23 cellular contexts compared by ENCODE assay signal in genomic region chr1:47772960-47773682, GRCh38.
"Had no signal": no experiment of that assay in that cellular context is flagged by ENCODE, and none has a peak within 500 bp of the region (broad histone marks: within the 10 kb centered on the region; RNA-seq: fewer than 3 reads in every experiment).

No MANE protein-coding gene starts in this region.

- H3K36me3 Mint-ChIP-seq: naive thymus-derived CD8-positive, alpha-beta T cell; stimulated activated naive B cell treated with anti-CD40 and anti-IgM and Interleukin-4, amounts not matched to agents 10 μg/mL and 1 μg/mL and 100 μg/mL, for 72 hours had no signal

- H3K27me3 Mint-ChIP-seq: stimulated activated naive CD8-positive, alpha-beta T cell treated with anti-CD3 and anti-CD28 coated beads, Interleukin-15, amount 100 ng/mL, for 72 hours had no signal

- H3K27ac ChIP-seq: coronary artery, foreskin keratinocyte, ovary, spleen, thoracic aorta had no signal

- DNase-seq: effector CD4-positive, alpha-beta T cell; endodermal cell; erythroblast; foreskin keratinocyte; hippocampal formation; left colon; mammary epithelial cell; mucosa of descending colon; naive thymus-derived CD8-positive, alpha-beta T cell; nucleus accumbens; ovary; spleen; stimulated activated CD4-positive, alpha-beta T cell treated with anti-CD3 and anti-CD28 coated beads, Interleukin-15, amount 100 ng/mL, for 24 hours; stimulated activated CD4-positive, alpha-beta T cell treated with anti-CD3 and anti-CD28 coated beads, Interleukin-1b, Interleukin-23, amount 100 ng/mL, for 48 hours; stimulated activated CD4-positive, alpha-beta T cell treated with anti-CD3 and anti-CD28 coated beads, Interleukin-4, amount 100 ng/mL, for 4 hours; stimulated activated naive B cell treated with anti-CD40 and anti-IgM and Interleukin-4, amounts not matched to agents 10 μg/mL and 1 μg/mL and 100 μg/mL, for 72 hours; stimulated activated naive CD8-positive, alpha-beta T cell treated with anti-CD3 and anti-CD28 coated beads, Interleukin-15, amount 100 ng/mL, for 72 hours; substantia nigra had no signal

- H3K4me3 ChIP-seq: coronary artery, mucosa of descending colon, ovary, spleen, thoracic aorta had no signal

- H3K27me3 ChIP-seq: foreskin keratinocyte, ovary had no signal

- ATAC-seq: foreskin keratinocyte; left colon; mucosa of descending colon; naive thymus-derived CD8-positive, alpha-beta T cell; sciatic nerve; stimulated activated naive B cell treated with anti-CD40 and anti-IgM and Interleukin-4, amounts not matched to agents 10 μg/mL and 1 μg/mL and 100 μg/mL, for 72 hours; stimulated activated naive CD8-positive, alpha-beta T cell treated with anti-CD3 and anti-CD28 coated beads, Interleukin-15, amount 100 ng/mL, for 72 hours had no signal

- H3K9me3 ChIP-seq: mucosa of descending colon, ovary, spleen, thoracic aorta had no signal

- H3K4me1 ChIP-seq: foreskin keratinocyte, spleen had no signal

- H3K4me1 Mint-ChIP-seq: endodermal cell; naive thymus-derived CD8-positive, alpha-beta T cell; stimulated activated naive B cell treated with anti-CD40 and anti-IgM and Interleukin-4, amounts not matched to agents 10 μg/mL and 1 μg/mL and 100 μg/mL, for 72 hours; stimulated activated naive CD8-positive, alpha-beta T cell treated with anti-CD3 and anti-CD28 coated beads, Interleukin-15, amount 100 ng/mL, for 72 hours had no signal

- H3K9me3 Mint-ChIP-seq: endodermal cell; naive thymus-derived CD8-positive, alpha-beta T cell; neural crest cell; stimulated activated naive CD8-positive, alpha-beta T cell treated with anti-CD3 and anti-CD28 coated beads, Interleukin-15, amount 100 ng/mL, for 72 hours; type B pancreatic cell had no signal

- H3K27ac Mint-ChIP-seq: endodermal cell; naive thymus-derived CD8-positive, alpha-beta T cell; stimulated activated naive B cell treated with anti-CD40 and anti-IgM and Interleukin-4, amounts not matched to agents 10 μg/mL and 1 μg/mL and 100 μg/mL, for 72 hours; stimulated activated naive CD8-positive, alpha-beta T cell treated with anti-CD3 and anti-CD28 coated beads, Interleukin-15, amount 100 ng/mL, for 72 hours; type B pancreatic cell had no signal

- H3K4me3 Mint-ChIP-seq: endodermal cell; naive thymus-derived CD8-positive, alpha-beta T cell; neural crest cell; stimulated activated naive B cell treated with anti-CD40 and anti-IgM and Interleukin-4, amounts not matched to agents 10 μg/mL and 1 μg/mL and 100 μg/mL, for 72 hours; stimulated activated naive CD8-positive, alpha-beta T cell treated with anti-CD3 and anti-CD28 coated beads, Interleukin-15, amount 100 ng/mL, for 72 hours; type B pancreatic cell had no signal

- H3K36me3 ChIP-seq: ovary, spleen, thoracic aorta had no signal
